Comparison of ENCODE assay signal across 22 cellular contexts in the genomic region with DNA sequence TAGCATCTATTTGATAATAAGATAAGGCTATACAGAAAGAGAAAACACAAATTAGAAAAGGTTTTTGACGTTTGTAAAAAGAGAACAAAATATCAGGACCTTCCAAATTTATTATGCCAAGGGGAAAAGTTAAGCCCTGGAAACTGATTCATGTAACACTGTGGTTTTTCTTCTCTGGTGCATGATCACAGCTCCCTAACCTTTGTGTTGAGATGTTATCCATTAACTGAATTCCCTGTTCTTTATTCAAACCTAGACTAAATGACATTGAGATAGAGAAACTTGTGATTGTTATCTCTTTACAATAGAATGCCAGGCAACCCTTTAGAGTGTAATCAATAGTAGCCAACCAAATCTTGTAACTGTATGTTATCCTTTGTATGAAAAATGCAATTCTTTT.
"Had no signal": no experiment of that assay in that cellular context is flagged by ENCODE, and none has a peak within 500 bp of the region (broad histone marks: within the 10 kb centered on the region; RNA-seq: fewer than 3 reads in every experiment).

No MANE protein-coding gene starts in this region.

- H3K4me3 Mint-ChIP-seq: immature natural killer cell; natural killer cell; stimulated activated naive B cell treated with anti-CD40 and anti-IgM and Interleukin-4, amounts not matched to agents 10 μg/mL and 1 μg/mL and 100 μg/mL, for 72 hours had no signal

- H3K27me3 Mint-ChIP-seq: progenitor cell of endocrine pancreas; stimulated activated naive B cell treated with anti-CD40 and anti-IgM and Interleukin-4, amounts not matched to agents 10 μg/mL and 1 μg/mL and 100 μg/mL, for 72 hours had no signal

- H3K36me3 Mint-ChIP-seq: immature natural killer cell; natural killer cell; stimulated activated naive B cell treated with anti-CD40 and anti-IgM and Interleukin-4, amounts not matched to agents 10 μg/mL and 1 μg/mL and 100 μg/mL, for 72 hours had no signal

- ATAC-seq: left lobe of liver; lower lobe of right lung; natural killer cell; sciatic nerve; stimulated activated naive B cell treated with anti-CD40 and anti-IgM and Interleukin-4, amounts not matched to agents 10 μg/mL and 1 μg/mL and 100 μg/mL, for 72 hours; stimulated activated naive CD8-positive, alpha-beta T cell treated with anti-CD3 and anti-CD28 coated beads, Interleukin-15, Interleukin-2, amounts not matched to agents 100 U/mL and 50 U/mL, for 24 hours had no signal

- H3K4me1 Mint-ChIP-seq: immature natural killer cell; natural killer cell; stimulated activated naive B cell treated with anti-CD40 and anti-IgM and Interleukin-4, amounts not matched to agents 10 μg/mL and 1 μg/mL and 100 μg/mL, for 72 hours had no signal

- DNase-seq: hypothalamus; immature natural killer cell; lower lobe of right lung; mammary epithelial cell; mesenchymal stem cell; natural killer cell; ovary; retina; stimulated activated CD4-positive, alpha-beta T cell treated with anti-CD3 and anti-CD28 coated beads, Interleukin-12 subunit alpha, Interleukin-12 subunit beta, amount 100 ng/mL, for 4 hours; stimulated activated CD4-positive, alpha-beta T cell treated with anti-CD3 and anti-CD28 coated beads, Interleukin-15, amount 100 ng/mL, for 24 hours; stimulated activated CD4-positive, alpha-beta T cell treated with anti-CD3 and anti-CD28 coated beads, Interleukin-2, amount 100 ng/mL, for 24 hours; stimulated activated CD4-positive, alpha-beta T cell treated with anti-CD3 and anti-CD28 coated beads, Interleukin-4, amount 100 ng/mL, for 1 hour; stimulated activated naive B cell treated with anti-CD40 and anti-IgM and Interleukin-4, amounts not matched to agents 10 μg/mL and 1 μg/mL and 100 μg/mL, for 72 hours; stimulated activated naive CD8-positive, alpha-beta T cell treated with anti-CD3 and anti-CD28 coated beads, Interleukin-15, Interleukin-2, amounts not matched to agents 100 U/mL and 50 U/mL, for 24 hours; stomach; testis; thyroid gland; transverse colon; upper lobe of left lung had no signal

- H3K27ac Mint-ChIP-seq: immature natural killer cell; natural killer cell; progenitor cell of endocrine pancreas; stimulated activated naive B cell treated with anti-CD40 and anti-IgM and Interleukin-4, amounts not matched to agents 10 μg/mL and 1 μg/mL and 100 μg/mL, for 72 hours had no signal
